In the genomic region with DNA sequence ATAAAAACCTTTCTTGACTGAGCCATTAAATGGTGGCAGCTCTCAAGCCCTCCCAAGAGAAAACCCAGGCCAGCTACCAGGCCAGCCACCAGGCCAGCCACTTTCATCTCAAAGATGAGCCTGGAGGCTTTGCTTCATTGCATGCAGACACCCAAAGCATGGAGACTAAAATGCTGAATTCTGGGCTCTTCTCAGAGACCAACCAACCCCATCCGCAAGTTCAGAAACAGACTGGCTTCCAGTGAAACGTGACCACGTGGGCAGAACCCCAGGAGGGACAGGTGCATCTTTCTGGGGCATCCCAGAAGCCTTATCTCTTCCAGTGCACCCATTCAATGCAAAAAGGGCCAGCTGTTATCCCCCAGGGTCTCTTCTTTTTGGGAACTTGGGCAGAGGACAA, we compare ENCODE assay signal across 19 cellular contexts. TPM values are rescaled to one million over a fixed set of nuclear protein-coding genes. Genes with fewer than 3 reads are reported as not detected.
DNase-seq lines count a peak whose midpoint lies in the region; ATAC-seq, FAIRE-seq and TF ChIP-seq lines count a peak whose summit lies in the region.
"Had no signal": no experiment of that assay in that cellular context is flagged by ENCODE, and none has a peak within 500 bp of the region (broad histone marks: within the 10 kb centered on the region; RNA-seq: fewer than 3 reads in every experiment).

No MANE protein-coding gene starts in this region.

- peak overlapping the region in 2 of 4 donors; percentile 73 to 76 for H3K4me3 Mint-ChIP-seq in IgD-negative memory B cell
- H3K4me3 Mint-ChIP-seq in stimulated activated memory B cell treated with anti-CD40 and anti-IgM and Interleukin-4, amounts not matched to agents 10 μg/mL and 1 μg/mL and 100 μg/mL, for 72 hours, result no peak overlapping the region
- H3K4me3 Mint-ChIP-seq: CD4-positive, CD25-positive, alpha-beta regulatory T cell had no signal

- H3K36me3 Mint-ChIP-seq in IgD-negative memory B cell, result peaks cover 4% of the 10 kb centered on the region
- no peaks in the 10 kb centered on the region for H3K36me3 Mint-ChIP-seq in stimulated activated memory B cell treated with anti-CD40 and anti-IgM and Interleukin-4, amounts not matched to agents 10 μg/mL and 1 μg/mL and 100 μg/mL, for 72 hours
- H3K36me3 Mint-ChIP-seq: CD4-positive, CD25-positive, alpha-beta regulatory T cell had no signal

- no peak overlapping the region for H2AFZ ChIP-seq in SU-DHL-6 (ENCODE audit: low read depth, low read length, severe bottlenecking)

- no peaks in the 10 kb centered on the region for H3K9me2 ChIP-seq in SU-DHL-6 (replicated peaks; ENCODE audit: insufficient read depth, low read length)

- FAIRE-seq in small intestine (lab: Jason Lieb, UNC), result no peak
- FAIRE-seq: A549, G401.6, GM12878 had no signal

- no peaks in the 10 kb centered on the region for H3K9me3 ChIP-seq in BLaER1 treated with 17β-estradiol and CSF1 and Interleukin-3, amounts not matched to agents 10 nM and 100 nM (replicated peaks in 1 of 11)
- H3K9me3 ChIP-seq in SU-DHL-6 (ENCODE audit: insufficient read depth, low read length) (no peaks in the 10 kb centered on the region), small intestine (ENCODE audit: control insufficient read depth, low read depth) (no peaks in the 10 kb centered on the region)
- H3K9me3 ChIP-seq: A549, Caco-2 had no signal

- peaks cover 5% of the 10 kb centered on the region for H3K27me3 Mint-ChIP-seq in IgD-negative memory B cell
- no peaks in the 10 kb centered on the region for H3K27me3 Mint-ChIP-seq in stimulated activated memory B cell treated with anti-CD40 and anti-IgM and Interleukin-4, amounts not matched to agents 10 μg/mL and 1 μg/mL and 100 μg/mL, for 72 hours

- peak; percentile 21 for ATAC-seq in stimulated activated memory B cell treated with anti-CD40 and anti-IgM and Interleukin-4, amounts not matched to agents 10 μg/mL and 1 μg/mL and 100 μg/mL, for 72 hours
- ATAC-seq: A549, GM12878 had no signal

- peaks cover 21 to 73% (median 33%) of the 10 kb centered on the region in 11 experiments; a peak in 20 of 22 replicates for H3K36me3 ChIP-seq in BLaER1 treated with 17β-estradiol and CSF1 and Interleukin-3, amounts not matched to agents 10 nM and 100 nM
- H3K36me3 ChIP-seq in SU-DHL-6 (ENCODE audit: low read length), result no peaks in the 10 kb centered on the region
- no peaks in the 10 kb centered on the region for H3K36me3 ChIP-seq in small intestine (ENCODE audit: control insufficient read depth in 2 of 2, insufficient read depth in 2 of 2, low read length in 2 of 2)

- H3F3A ChIP-seq in SU-DHL-6 (ENCODE audit: insufficient read depth), result peaks cover 43% of the 10 kb centered on the region

- H3K4me3 ChIP-seq in BLaER1 treated with 17β-estradiol and CSF1 and Interleukin-3, amounts not matched to agents 10 nM and 100 nM, result peak overlapping the region in 3 of 10 experiments; percentile 6 to 36 (median 31); a peak in 3 of 20 replicates
- H3K4me3 ChIP-seq in SU-DHL-6 (ENCODE audit: insufficient read depth, low read length, poor library complexity, severe bottlenecking) (peak overlapping the region; percentile 8), small intestine (ENCODE audit: low read depth in 1 of 2, low read length in 2 of 2) (no peak overlapping the region)
- H3K4me3 ChIP-seq: A549, GM12878 had no signal

- H3K27ac Mint-ChIP-seq in IgD-negative memory B cell, result peak overlapping the region in 2 of 3 donors; percentile 49 to 60
- H3K27ac Mint-ChIP-seq in stimulated activated memory B cell treated with anti-CD40 and anti-IgM and Interleukin-4, amounts not matched to agents 10 μg/mL and 1 μg/mL and 100 μg/mL, for 72 hours, result peak overlapping the region; percentile 30
- H3K27ac Mint-ChIP-seq: CD4-positive, CD25-positive, alpha-beta regulatory T cell had no signal

- peak overlapping the region in 9 of 11 experiments; percentile 11 to 64 (median 57); a peak in 13 of 22 replicates for H3K9ac ChIP-seq in BLaER1 treated with 17β-estradiol and CSF1 and Interleukin-3, amounts not matched to agents 10 nM and 100 nM
- H3K9ac ChIP-seq in SU-DHL-6 (ENCODE audit: low read length), result peak overlapping the region; percentile 45

- H3K27me3 ChIP-seq in BLaER1 treated with 17β-estradiol and CSF1 and Interleukin-3, amounts not matched to agents 10 nM and 100 nM, result no peaks in the 10 kb centered on the region
- H3K27me3 ChIP-seq in SU-DHL-6 (ENCODE audit: low read length) (no peaks in the 10 kb centered on the region), small intestine (ENCODE audit: control insufficient read depth in 2 of 2, insufficient read depth in 2 of 2, low read length in 2 of 2) (no peaks in the 10 kb centered on the region)

- H3K9me3 Mint-ChIP-seq in IgD-negative memory B cell, result no peaks in the 10 kb centered on the region
- H3K9me3 Mint-ChIP-seq in stimulated activated memory B cell treated with anti-CD40 and anti-IgM and Interleukin-4, amounts not matched to agents 10 μg/mL and 1 μg/mL and 100 μg/mL, for 72 hours, result no peaks in the 10 kb centered on the region

- DNase-seq in small intestine (no peak), NCI-H510A treated with DMSO at 0.1 percent for 48 hours (lab: John Stamatoyannopoulos, UW) (no peak), T1000 (lab: John Stamatoyannopoulos, UW) (no peak)
- DNase-seq: Caco-2; CD4-positive, CD25-positive, alpha-beta regulatory T cell; IMR-90; MV-4-11; NCI-H1417; NCI-H2029 treated with DMSO at 0.1 percent for 48 hours; NCI-H2171 treated with DMSO at 0.1 percent for 48 hours; NCI-H446 treated with DMSO at 0.1 percent for 48 hours; NCI-H748 treated with DMSO at 0.1 percent for 48 hours had no signal

- H3K4me1 ChIP-seq in BLaER1 treated with 17β-estradiol and CSF1 and Interleukin-3, amounts not matched to agents 10 nM and 100 nM, result peaks cover 98 to 100% (median 100%) of the 10 kb centered on the region in 10 experiments
- H3K4me1 ChIP-seq in small intestine (ENCODE audit: control insufficient read depth in 2 of 2, insufficient read depth in 1 of 2, low read depth in 1 of 2, low read length in 1 of 2), result no peaks in the 10 kb centered on the region
- H3K4me1 ChIP-seq: A549, Caco-2 had no signal

- peaks cover 31% of the 10 kb centered on the region; the same call in 1 of the 2 replicates for H3K79me2 ChIP-seq in SU-DHL-6 (ENCODE audit: insufficient read depth, low read length)

- WGBS in small intestine, 3 donors, result 62 to 80% (median 64%) methylated on average over 3 of the region's 3 CpGs

- TF ChIP-seq CTCF in SU-DHL-6 (IDR thresholded peaks at IDR 0.05; ENCODE audit: insufficient read depth, low read length, poor library complexity, severe bottlenecking), result no peak

- H3K27ac ChIP-seq in BLaER1 treated with 17β-estradiol and CSF1 and Interleukin-3, amounts not matched to agents 10 nM and 100 nM, result peak overlapping the region in 9 of 11 experiments; percentile 72 to 99 (median 83); a peak in 17 of 22 replicates
- H3K27ac ChIP-seq in SU-DHL-6 (ENCODE audit: low read depth, low read length) (peak overlapping the region; percentile 95), small intestine (ENCODE audit: low read depth in 1 of 2, low read length in 1 of 2) (no peak overlapping the region)
- H3K27ac ChIP-seq: A549 had no signal

- peak overlapping the region; percentile 84 to 100 (median 96) for H3K4me2 ChIP-seq in BLaER1 treated with 17β-estradiol and CSF1 and Interleukin-3, amounts not matched to agents 10 nM and 100 nM
- H3K4me2 ChIP-seq in SU-DHL-6 (ENCODE audit: low read depth, low read length, poor library complexity, severe bottlenecking), result peak overlapping the region; percentile 58
- H3K4me2 ChIP-seq: A549 had no signal

- peaks cover 52 to 57% (median 56%) of the 10 kb centered on the region in 3 donors for H3K4me1 Mint-ChIP-seq in IgD-negative memory B cell
- H3K4me1 Mint-ChIP-seq in stimulated activated memory B cell treated with anti-CD40 and anti-IgM and Interleukin-4, amounts not matched to agents 10 μg/mL and 1 μg/mL and 100 μg/mL, for 72 hours, result peaks cover 76% of the 10 kb centered on the region

- peaks cover 5 to 100% (median 63%) of the 10 kb centered on the region in 11 experiments; a peak in 20 of 22 replicates for H4K20me1 ChIP-seq in BLaER1 treated with 17β-estradiol and CSF1 and Interleukin-3, amounts not matched to agents 10 nM and 100 nM
- no peaks in the 10 kb centered on the region for H4K20me1 ChIP-seq in SU-DHL-6 (ENCODE audit: low read depth, low read length)

RNA-seq across cellular contexts. Expression of gene CHST15, which starts 20.9 kb away (rescaled TPM):
- polyA plus RNA-seq in IgD-negative memory B cell (15.4 TPM), small intestine (1 to 10 TPM in 2 of 3 donors, under 1 TPM in 1; 0.45 to 8.5 (median 3.0) TPM)

Comparison
In these comparisons a context has a peak if more than half of its experiments do, and no peak if none do; other contexts are left out.
1. H3K27ac ChIP-seq: peak in BLaER1 treated with 17β-estradiol and CSF1 and Interleukin-3, amounts not matched to agents 10 nM and 100 nM (9 of 11) and SU-DHL-6 (single experiment); none in small intestine (0 of 2).